1 cellular context compared by ENCODE assay signal in genomic region chr1:25246600-25247023, GRCh38.
TF ChIP-seq lines count a peak whose summit lies in the region.

No MANE protein-coding gene starts in this region.

TF ChIP-seq in IMR-90, 13 proteins besides CTCF, POLR2A, EP300 and RAD21 (continued from another document):
- TF ChIP-seq RCOR1 (IDR thresholded peaks at IDR 0.05; ENCODE audit: insufficient replicate concordance, low read length) = no peak
